ENCODE assay signal across 1 cellular context in genomic region chr17:46121841-46122485, GRCh38.
TF ChIP-seq lines count a peak whose summit lies in the region.

No MANE protein-coding gene starts in this region.

TF ChIP-seq in WTC11, 78 proteins besides CTCF, POLR2A, EP300 and RAD21 (continued from another document):
- TF ChIP-seq ZNF425 (CRISPR knock-in tag; conservative IDR thresholded peaks at IDR 0.05) (no peak), JUN (CRISPR knock-in tag; IDR thresholded peaks at IDR 0.05) (no peak), ZNF219 (CRISPR knock-in tag; IDR thresholded peaks at IDR 0.05; ENCODE audit: borderline replicate concordance) (no peak), ELF4 (CRISPR knock-in tag; IDR thresholded peaks at IDR 0.05; ENCODE audit: low read depth) (no peak), GABPB1 (CRISPR knock-in tag; IDR thresholded peaks at IDR 0.05) (no peak), IRF2 (CRISPR knock-in tag; IDR thresholded peaks at IDR 0.05; ENCODE audit: borderline replicate concordance, low read depth) (no peak), NR1H2 (CRISPR knock-in tag; IDR thresholded peaks at IDR 0.05) (no peak), ZBTB43 (CRISPR knock-in tag; IDR thresholded peaks at IDR 0.05) (no peak), CDX4 (CRISPR knock-in tag; IDR thresholded peaks at IDR 0.05; ENCODE audit: borderline replicate concordance) (no peak), ATF3 (CRISPR knock-in tag; conservative IDR thresholded peaks at IDR 0.05) (no peak), ZNF671 (CRISPR knock-in tag; IDR thresholded peaks at IDR 0.05) (no peak), MXD4 (CRISPR knock-in tag; IDR thresholded peaks at IDR 0.05; ENCODE audit: borderline replicate concordance) (no peak)
